In the genomic region with DNA sequence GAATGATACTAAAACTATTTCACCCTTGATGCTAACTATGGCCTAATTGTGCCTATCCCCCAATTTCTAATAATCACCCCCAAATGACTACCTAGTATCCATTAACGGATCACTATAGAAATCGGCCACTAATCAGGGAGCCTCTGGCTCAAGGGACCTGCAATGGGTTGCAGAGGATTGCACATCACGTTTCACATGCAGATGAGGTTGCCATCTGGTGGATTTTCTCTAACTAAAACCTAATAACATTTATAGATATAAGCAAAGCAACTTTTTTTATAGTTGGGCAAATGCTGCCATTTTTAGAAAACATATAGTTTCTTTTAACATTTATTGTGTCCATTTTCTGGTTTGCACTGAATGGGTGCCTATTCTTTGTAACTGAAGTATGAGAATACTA, we compare ENCODE assay signal across 16 cellular contexts. TPM values are rescaled to one million over a fixed set of nuclear protein-coding genes. Genes with fewer than 3 reads are reported as not detected.
DNase-seq lines count a peak whose midpoint lies in the region; ATAC-seq, FAIRE-seq and TF ChIP-seq lines count a peak whose summit lies in the region.
"Had no signal": no experiment of that assay in that cellular context is flagged by ENCODE, and none has a peak within 500 bp of the region (broad histone marks: within the 10 kb centered on the region; RNA-seq: fewer than 3 reads in every experiment).

No MANE protein-coding gene starts in this region.

- H2BK15ac ChIP-seq in mesendoderm (replicated peaks; ENCODE audit: low read depth), result no peak overlapping the region

- H3K4me2 ChIP-seq in astrocyte (ENCODE audit: low read length) (no peak overlapping the region), mesendoderm (ENCODE audit: low read length) (no peak overlapping the region)

- DNase-seq in NCI-H1092 (lab: John Stamatoyannopoulos, UW) (peak; percentile 1), NCI-H1092 treated with DMSO at 0.1 percent for 48 hours (lab: John Stamatoyannopoulos, UW) (no peak), NB4 (ENCODE audit: low read depth) (peak; percentile 20), astrocyte (ENCODE audit: low read depth) (no peak), mesendoderm (peak; percentile 4), NCI-H2196 (lab: John Stamatoyannopoulos, UW; ENCODE audit: unreplicated experiment) (no peak)
- DNase-seq in activated naive CD4-positive, alpha-beta T cell treated with anti-CD3 and anti-CD28 coated beads, Interleukin-2, amount 50 U/mL, for 72 hours (ENCODE audit: low spot score in 2 of 2), result no peak
- DNase-seq: activated B cell treated with CpG ODN at 0.5 μM for 24 hours; activated CD8-positive, alpha-beta memory T cell treated with anti-CD3 and anti-CD28 coated beads, Interleukin-2, amount 50 U/mL, for 4 hours; activated naive CD4-positive, alpha-beta T cell treated with anti-CD3 and anti-CD28 coated beads, Interleukin-2, amount 10 ng/mL, durations not matched to agents 7 days and 5 days; caudate nucleus; glutamatergic neuron; MG63; mucosa of descending colon had no signal

- TF ChIP-seq CTCF in NB4 (IDR thresholded peaks at IDR 0.05; ENCODE audit: low read depth, low read length) (no peak), astrocyte (IDR thresholded peaks at IDR 0.05; ENCODE audit: insufficient read depth, low read depth, low read length) (no peak)

- H3K4ac ChIP-seq in mesendoderm (ENCODE audit: low read depth, low read length), result no peak overlapping the region

- H3K4me1 Mint-ChIP-seq in astrocyte (ENCODE audit: low read depth, unreplicated experiment), result no peaks in the 10 kb centered on the region
- H3K4me1 Mint-ChIP-seq: activated B cell treated with CpG ODN at 0.5 μM for 24 hours; activated naive CD4-positive, alpha-beta T cell treated with anti-CD3 and anti-CD28 coated beads, Interleukin-2, amount 10 ng/mL, durations not matched to agents 7 days and 5 days had no signal

- no peak overlapping the region for H2AK5ac ChIP-seq in mesendoderm (ENCODE audit: low read length)

- H3K9me3 Mint-ChIP-seq in astrocyte (ENCODE audit: unreplicated experiment), result no peaks in the 10 kb centered on the region
- H3K9me3 Mint-ChIP-seq in activated naive CD4-positive, alpha-beta T cell treated with anti-CD3 and anti-CD28 coated beads, Interleukin-2, amount 50 U/mL, for 72 hours, result no peaks in the 10 kb centered on the region
- H3K9me3 Mint-ChIP-seq: activated naive CD4-positive, alpha-beta T cell treated with anti-CD3 and anti-CD28 coated beads, Interleukin-2, amount 10 ng/mL, durations not matched to agents 7 days and 5 days had no signal

- no peak overlapping the region for H2BK5ac ChIP-seq in mesendoderm (ENCODE audit: low read length)

- no peak overlapping the region for H4K8ac ChIP-seq in mesendoderm (ENCODE audit: low read depth, low read length)

- H3K36me3 ChIP-seq in astrocyte (ENCODE audit: insufficient read depth, low read length) (no peaks in the 10 kb centered on the region), mesendoderm (ENCODE audit: control insufficient read depth, insufficient read depth, low read length) (no peaks in the 10 kb centered on the region)
- H3K36me3 ChIP-seq: MG63 had no signal

- H3K9me3 ChIP-seq in astrocyte (ENCODE audit: insufficient read depth, low read depth, low read length), result no peaks in the 10 kb centered on the region
- H3K9me3 ChIP-seq: MG63, mucosa of descending colon had no signal

- H3K4me3 ChIP-seq in NB4 (ENCODE audit: low read depth, low read length) (no peak overlapping the region), astrocyte (ENCODE audit: insufficient read depth, low read depth, low read length) (no peak overlapping the region), mesendoderm (ENCODE audit: low read length) (no peak overlapping the region)
- H3K4me3 ChIP-seq: MG63, mucosa of descending colon had no signal

- peak; percentile 20 for FAIRE-seq in astrocyte (lab: Jason Lieb, UNC)
- FAIRE-seq: endometrium had no signal

- no peaks in the 10 kb centered on the region for H3K36me3 Mint-ChIP-seq in astrocyte (ENCODE audit: low read depth, unreplicated experiment)
- H3K36me3 Mint-ChIP-seq in activated naive CD4-positive, alpha-beta T cell treated with anti-CD3 and anti-CD28 coated beads, Interleukin-2, amount 50 U/mL, for 72 hours, result peaks cover 0 to 5% of the 10 kb centered on the region in 2 donors
- H3K36me3 Mint-ChIP-seq: activated naive CD4-positive, alpha-beta T cell treated with anti-CD3 and anti-CD28 coated beads, Interleukin-2, amount 10 ng/mL, durations not matched to agents 7 days and 5 days had no signal

- no peaks in the 10 kb centered on the region for H4K20me1 ChIP-seq in astrocyte (ENCODE audit: insufficient read depth, low read length)

- H3K23ac ChIP-seq in mesendoderm (ENCODE audit: low read length), result no peak overlapping the region

- no peaks in the 10 kb centered on the region for H3K27me3 Mint-ChIP-seq in astrocyte (ENCODE audit: low read depth, unreplicated experiment)
- H3K27me3 Mint-ChIP-seq: activated B cell treated with CpG ODN at 0.5 μM for 24 hours; activated naive CD4-positive, alpha-beta T cell treated with anti-CD3 and anti-CD28 coated beads, Interleukin-2, amount 10 ng/mL, durations not matched to agents 7 days and 5 days had no signal

- no peak overlapping the region for H3K18ac ChIP-seq in mesendoderm (ENCODE audit: low read length)

- TF ChIP-seq POLR2A in NB4 (IDR thresholded peaks at IDR 0.05; ENCODE audit: extremely low read depth, insufficient read length), result no peak

- no peak overlapping the region for H2BK120ac ChIP-seq in mesendoderm (ENCODE audit: low read depth, low read length)

- H3K27ac ChIP-seq in astrocyte (ENCODE audit: low read depth, low read length) (no peak overlapping the region), mesendoderm (ENCODE audit: low read depth, low read length) (no peak overlapping the region)

- H3K56ac ChIP-seq in mesendoderm (ENCODE audit: low read length), result no peak overlapping the region

- WGBS in mesendoderm (ENCODE audit: extremely low coverage, insufficient coverage, low lambda C conversion rate), result no CpG with 5 or more reads among the region's 3 CpGs

- H3K79me1 ChIP-seq in mesendoderm (ENCODE audit: low read length), result no peaks in the 10 kb centered on the region

- H3K27me3 ChIP-seq in astrocyte (ENCODE audit: insufficient read depth, low read length), result no peaks in the 10 kb centered on the region
- H3K27me3 ChIP-seq in mesendoderm (ENCODE audit: insufficient read depth, low read length, poor library complexity), result no peaks in the 10 kb centered on the region
- H3K27me3 ChIP-seq: MG63 had no signal

- no peak overlapping the region for H3K4me3 Mint-ChIP-seq in astrocyte (ENCODE audit: unreplicated experiment)
- H3K4me3 Mint-ChIP-seq: activated B cell treated with CpG ODN at 0.5 μM for 24 hours; activated naive CD4-positive, alpha-beta T cell treated with anti-CD3 and anti-CD28 coated beads, Interleukin-2, amount 10 ng/mL, durations not matched to agents 7 days and 5 days had no signal

- H4K5ac ChIP-seq in mesendoderm (ENCODE audit: low read length), result no peak overlapping the region

- no peak for ATAC-seq in GM21619 (IDR thresholded peaks at IDR 0.05; ENCODE audit: unreplicated experiment)
- no peak for ATAC-seq in activated naive CD4-positive, alpha-beta T cell treated with anti-CD3 and anti-CD28 coated beads, Interleukin-2, amount 50 U/mL, for 72 hours
- ATAC-seq: mucosa of descending colon had no signal

- H3K4me1 ChIP-seq in astrocyte (ENCODE audit: insufficient read depth, low read length), result no peaks in the 10 kb centered on the region
- H3K4me1 ChIP-seq in mesendoderm (ENCODE audit: control insufficient read depth, low read depth, low read length), result no peaks in the 10 kb centered on the region

- no peak overlapping the region for H3K27ac Mint-ChIP-seq in astrocyte (ENCODE audit: unreplicated experiment)
- no peak overlapping the region for H3K27ac Mint-ChIP-seq in activated naive CD4-positive, alpha-beta T cell treated with anti-CD3 and anti-CD28 coated beads, Interleukin-2, amount 50 U/mL, for 72 hours
- H3K27ac Mint-ChIP-seq: activated B cell treated with CpG ODN at 0.5 μM for 24 hours; activated naive CD4-positive, alpha-beta T cell treated with anti-CD3 and anti-CD28 coated beads, Interleukin-2, amount 10 ng/mL, durations not matched to agents 7 days and 5 days had no signal

- H3K79me2 ChIP-seq in astrocyte (ENCODE audit: insufficient read depth, low read length) (no peaks in the 10 kb centered on the region), mesendoderm (ENCODE audit: control insufficient read depth, insufficient read depth, low read length) (no peaks in the 10 kb centered on the region)

- no peak overlapping the region for H2AFZ ChIP-seq in astrocyte (ENCODE audit: low read depth, low read length)

- H3K9ac ChIP-seq in astrocyte (ENCODE audit: low read length) (no peak overlapping the region), mesendoderm (ENCODE audit: low read length) (no peak overlapping the region)

RNA-seq across cellular contexts. Expression of a gene that starts 28.3 kb away (rescaled TPM):
- 21.2 and 31.0 TPM in 2 replicates for total RNA-seq in astrocyte
- polyA plus RNA-seq in mesendoderm (2013, experiment 1 of 2), result 42.9 TPM
- polyA plus RNA-seq in mesendoderm (2013, experiment 2 of 2), result 42.5 TPM
- 10 to 100 TPM; 57.5 to 60.2 TPM for total RNA-seq in activated naive CD4-positive, alpha-beta T cell treated with anti-CD3 and anti-CD28 coated beads, Interleukin-2, amount 50 U/mL, for 72 hours

Comparison
In these comparisons a context has a peak if more than half of its experiments do, and no peak if none do; other contexts are left out.
1. DNase-seq: peak in NCI-H1092 (single experiment), NB4 (single experiment) and mesendoderm (single experiment); none in NCI-H1092 treated with DMSO at 0.1 percent for 48 hours (single experiment), astrocyte (single experiment), activated naive CD4-positive, alpha-beta T cell treated with anti-CD3 and anti-CD28 coated beads, Interleukin-2, amount 50 U/mL, for 72 hours (0 of 2) and NCI-H2196 (single experiment).